20 cellular contexts compared by ENCODE assay signal in genomic region chrX:29233592-29234179, GRCh38.
"Had no signal": no experiment of that assay in that cellular context is flagged by ENCODE, and none has a peak within 500 bp of the region (broad histone marks: within the 10 kb centered on the region; RNA-seq: fewer than 3 reads in every experiment).

No MANE protein-coding gene starts in this region.

- H3K4me3 ChIP-seq: colonic mucosa, hepatocyte, psoas muscle, right lobe of liver, suprapubic skin, tibial nerve had no signal

- H3K36me3 ChIP-seq: colonic mucosa, neutrophil, right lobe of liver, suprapubic skin, tibial nerve had no signal

- H3K4me1 ChIP-seq: colonic mucosa, psoas muscle, right lobe of liver, suprapubic skin, tibial nerve had no signal

- ATAC-seq: naive thymus-derived CD4-positive, alpha-beta T cell; psoas muscle; right lobe of liver; stimulated activated effector memory CD8-positive, alpha-beta T cell treated with anti-CD3 and anti-CD28 coated beads, Interleukin-12 subunit alpha, Interleukin-12 subunit beta, amount 100 ng/mL, for 72 hours; stimulated activated naive CD8-positive, alpha-beta T cell treated with anti-CD3 and anti-CD28 coated beads, Interleukin-15, Interleukin-2, amounts not matched to agents 100 U/mL and 50 U/mL, for 24 hours had no signal

- DNase-seq: colonic mucosa; dermis blood vessel endothelial cell; erythroblast; foreskin melanocyte; head of caudate nucleus; kidney glomerular epithelial cell; mesendoderm; naive thymus-derived CD4-positive, alpha-beta T cell; nephron progenitor cell; psoas muscle; retina; right lobe of liver; stimulated activated CD4-positive, alpha-beta T cell treated with anti-CD3 and anti-CD28 coated beads, Interleukin-4, amount 100 ng/mL, for 1 hour; stimulated activated CD8-positive, alpha-beta memory T cell treated with anti-CD3 and anti-CD28 coated beads, Interleukin-4, amount 100 ng/mL, for 48 hours; stimulated activated naive CD8-positive, alpha-beta T cell treated with anti-CD3 and anti-CD28 coated beads, Interleukin-15, Interleukin-2, amounts not matched to agents 100 U/mL and 50 U/mL, for 24 hours had no signal

- H3K27ac ChIP-seq: colonic mucosa, hepatocyte, neutrophil, psoas muscle, right lobe of liver, suprapubic skin, tibial nerve had no signal

- H3K27me3 ChIP-seq: colonic mucosa, hepatocyte, neutrophil, right lobe of liver, suprapubic skin, tibial nerve had no signal

- H3K9me3 ChIP-seq: colonic mucosa, neutrophil, psoas muscle, right lobe of liver, suprapubic skin, tibial nerve had no signal
